ENCODE assay signal across 1 cellular context in genomic region chr18:70194227-70194890, GRCh38.
A peak's percentile ranks its signal among the peaks of the same experiment; 100 is the strongest.
TF ChIP-seq lines count a peak whose summit lies in the region.

No MANE protein-coding gene starts in this region.

TF ChIP-seq in GM12878, 131 proteins besides CTCF, POLR2A, EP300 and RAD21 (continued from another document):
- TF ChIP-seq, protein P1, sequence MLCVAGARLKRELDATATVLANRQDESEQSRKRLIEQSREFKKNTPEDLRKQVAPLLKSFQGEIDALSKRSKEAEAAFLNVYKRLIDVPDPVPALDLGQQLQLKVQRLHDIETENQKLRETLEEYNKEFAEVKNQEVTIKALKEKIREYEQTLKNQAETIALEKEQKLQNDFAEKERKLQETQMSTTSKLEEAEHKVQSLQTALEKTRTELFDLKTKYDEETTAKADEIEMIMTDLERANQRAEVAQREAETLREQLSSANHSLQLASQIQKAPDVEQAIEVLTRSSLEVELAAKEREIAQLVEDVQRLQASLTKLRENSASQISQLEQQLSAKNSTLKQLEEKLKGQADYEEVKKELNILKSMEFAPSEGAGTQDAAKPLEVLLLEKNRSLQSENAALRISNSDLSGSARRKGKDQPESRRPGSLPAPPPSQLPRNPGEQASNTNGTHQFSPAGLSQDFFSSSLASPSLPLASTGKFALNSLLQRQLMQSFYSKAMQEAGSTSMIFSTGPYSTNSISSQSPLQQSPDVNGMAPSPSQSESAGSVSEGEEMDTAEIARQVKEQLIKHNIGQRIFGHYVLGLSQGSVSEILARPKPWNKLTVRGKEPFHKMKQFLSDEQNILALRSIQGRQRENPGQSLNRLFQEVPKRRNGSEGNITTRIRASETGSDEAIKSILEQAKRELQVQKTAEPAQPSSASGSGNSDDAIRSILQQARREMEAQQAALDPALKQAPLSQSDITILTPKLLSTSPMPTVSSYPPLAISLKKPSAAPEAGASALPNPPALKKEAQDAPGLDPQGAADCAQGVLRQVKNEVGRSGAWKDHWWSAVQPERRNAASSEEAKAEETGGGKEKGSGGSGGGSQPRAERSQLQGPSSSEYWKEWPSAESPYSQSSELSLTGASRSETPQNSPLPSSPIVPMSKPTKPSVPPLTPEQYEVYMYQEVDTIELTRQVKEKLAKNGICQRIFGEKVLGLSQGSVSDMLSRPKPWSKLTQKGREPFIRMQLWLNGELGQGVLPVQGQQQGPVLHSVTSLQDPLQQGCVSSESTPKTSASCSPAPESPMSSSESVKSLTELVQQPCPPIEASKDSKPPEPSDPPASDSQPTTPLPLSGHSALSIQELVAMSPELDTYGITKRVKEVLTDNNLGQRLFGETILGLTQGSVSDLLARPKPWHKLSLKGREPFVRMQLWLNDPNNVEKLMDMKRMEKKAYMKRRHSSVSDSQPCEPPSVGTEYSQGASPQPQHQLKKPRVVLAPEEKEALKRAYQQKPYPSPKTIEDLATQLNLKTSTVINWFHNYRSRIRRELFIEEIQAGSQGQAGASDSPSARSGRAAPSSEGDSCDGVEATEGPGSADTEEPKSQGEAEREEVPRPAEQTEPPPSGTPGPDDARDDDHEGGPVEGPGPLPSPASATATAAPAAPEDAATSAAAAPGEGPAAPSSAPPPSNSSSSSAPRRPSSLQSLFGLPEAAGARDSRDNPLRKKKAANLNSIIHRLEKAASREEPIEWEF (IDR thresholded peaks at IDR 0.05; ENCODE audit: insufficient replicate concordance, low read depth, low read length): no peak
- peak; percentile 66 for TF ChIP-seq TBL1XR1 (IDR thresholded peaks at IDR 0.05; ENCODE audit: low read depth, low read length)
- TF ChIP-seq BCLAF1 (IDR thresholded peaks at IDR 0.05): no peak
- TF ChIP-seq ZNF274 (IDR thresholded peaks at IDR 0.05; ENCODE audit: insufficient read depth, insufficient read length): no peak
- peak; percentile 99 for TF ChIP-seq MEF2A (IDR thresholded peaks at IDR 0.05; ENCODE audit: insufficient read depth, low read depth, low read length)
